In genomic region chr17:794876-795275, GRCh38 we compare ENCODE assay signal across 8 cellular contexts. TPM values are rescaled to one million over a fixed set of nuclear protein-coding genes. Genes with fewer than 3 reads are reported as not detected.
DNase-seq lines count a peak whose midpoint lies in the region; ATAC-seq and TF ChIP-seq lines count a peak whose summit lies in the region.

No MANE protein-coding gene starts in this region.

- no peaks in the 10 kb centered on the region for H3K27me3 ChIP-seq in Peyer's patch
- H3K27me3 ChIP-seq in ovary: no peaks in the 10 kb centered on the region

- H3K9me3 ChIP-seq in Peyer's patch (no peaks in the 10 kb centered on the region), ovary (no peaks in the 10 kb centered on the region)

- WGBS in ovary, 3 donors: 6 to 13% (median 9%) methylated on average over 18 of the region's 18 CpGs

- intact Hi-C loops in Right ventricle myocardium superior (cut with DNase I) (loop anchor here (2.0 to 10.0 kb wide), 3 partner anchors 80 to 260 kb away; partner anchors contain the start of gene NXN), ovary (cut with DNase I) (loop anchor here in 3 of 4 donors (2.0 to 5.0 kb wide), 2 partner anchors 186 to 187 kb away; no protein-coding TSS in a partner anchor)

- peaks cover 0 to 12% (median 0%) of the 10 kb centered on the region in 4 donors for H3K4me1 ChIP-seq in Peyer's patch
- no peaks in the 10 kb centered on the region for H3K4me1 ChIP-seq in ovary (ENCODE audit: insufficient read depth)

- no peak for TF ChIP-seq POLR2A in Peyer's patch (IDR thresholded peaks at IDR 0.05)
- TF ChIP-seq POLR2A in ovary (IDR thresholded peaks at IDR 0.05): no peak

- ATAC-seq in Right ventricle myocardium superior (ENCODE audit: poor library complexity) (peak; percentile 84), GM19452 (IDR thresholded peaks at IDR 0.05; ENCODE audit: unreplicated experiment) (no peak)

- TF ChIP-seq CTCF in HFF-Myc (IDR thresholded peaks at IDR 0.05; ENCODE audit: low read depth, low read length, missing control alignments) (peak; percentile 78), Peyer's patch (IDR thresholded peaks at IDR 0.05) (peak in 5 of 6 experiments; percentile 39 to 86 (median 81)), ovary (IDR thresholded peaks at IDR 0.05) (peak; percentile 40 to 84 (median 71))

- no peak for TF ChIP-seq EP300 in ovary (IDR thresholded peaks at IDR 0.05)

- H3K27ac ChIP-seq in Peyer's patch (peak overlapping the region in 3 of 4 donors; percentile 17 to 50 (median 30)), ovary (no peak overlapping the region)

- no peak overlapping the region for H3K4me3 ChIP-seq in HFF-Myc (replicated peaks; ENCODE audit: low read depth, low read length)
- peak overlapping the region in 1 of 4 donors; percentile 11 for H3K4me3 ChIP-seq in Peyer's patch
- no peak overlapping the region for H3K4me3 ChIP-seq in ovary

- DNase-seq in C1 segment of cervical spinal cord (lab: John Stamatoyannopoulos, UW) (peak in 13 of 14 donors; percentile 4 to 87 (median 70)), HFF-Myc (ENCODE audit: extremely low read depth, low read depth) (no peak), Peyer's patch (peak; percentile 39 to 82 (median 76)), amygdala (lab: John Stamatoyannopoulos, UW) (peak; percentile 19 to 91 (median 70)), Right ventricle myocardium superior (peak; percentile 92), ovary (peak; percentile 65 to 84 (median 79)), UCSD-AML1 (lab: John Stamatoyannopoulos, UW; ENCODE audit: unreplicated experiment) (no peak)

- H3K36me3 ChIP-seq in Peyer's patch (peaks cover 0 to 18% (median 0%) of the 10 kb centered on the region in 3 donors), ovary (no peaks in the 10 kb centered on the region)

RNA-seq across cellular contexts. Expression of gene MRM3, which starts 12.7 kb away (rescaled TPM):
- total RNA-seq in Peyer's patch (10 to 100 TPM; 17.0 to 23.0 (median 22.2) TPM), Right ventricle myocardium superior (21.0 TPM), ovary (10 to 100 TPM; 10.1 to 16.7 (median 14.0) TPM)
- 10 to 100 TPM; 12.8 to 13.9 TPM for polyA plus RNA-seq in ovary

RNA-seq across cellular contexts. Expression of gene GLOD4, which starts 12.8 kb away (rescaled TPM):
- total RNA-seq in Peyer's patch (10 to 100 TPM; 52.0 to 94.8 (median 72.0) TPM), Right ventricle myocardium superior (25.1 TPM), ovary (10 to 100 TPM; 22.1 to 66.7 (median 46.0) TPM)
- polyA plus RNA-seq in ovary: 10 to 100 TPM; 34.9 to 90.6 TPM

RNA-seq across cellular contexts. Expression of gene GEMIN4, which starts 42.8 kb away (rescaled TPM):
- total RNA-seq in Peyer's patch (10 to 100 TPM in 3 of 4 donors, 1 to 10 TPM in 1; 8.4 to 49.5 (median 16.8) TPM), Right ventricle myocardium superior (12.2 TPM), ovary (10 to 100 TPM; 10.9 to 31.3 (median 24.4) TPM)
- polyA plus RNA-seq in ovary: 10 to 100 TPM; 10.9 to 13.9 TPM

Comparison
In these comparisons a context has a peak if more than half of its experiments do, and no peak if none do; other contexts are left out.
1. DNase-seq: peak in C1 segment of cervical spinal cord (13 of 14), Peyer's patch (3 of 3), amygdala (56 of 56), Right ventricle myocardium superior (single experiment) and ovary (5 of 5); none in HFF-Myc (single experiment) and UCSD-AML1 (single experiment).
2. H3K27ac ChIP-seq: peak in Peyer's patch (3 of 4); none in ovary (0 of 2).
3. Peak in every context shown above with its lines, with median percentiles within 50 percentile points of each other: CTCF ChIP-seq.